Comparison of ENCODE assay signal across 14 cellular contexts in genomic region chr6:52337633-52338290, GRCh38. TPM values are rescaled to one million over a fixed set of nuclear protein-coding genes. Genes with fewer than 3 reads are reported as not detected.
DNase-seq lines count a peak whose midpoint lies in the region; ATAC-seq and TF ChIP-seq lines count a peak whose summit lies in the region.
"Had no signal": no experiment of that assay in that cellular context is flagged by ENCODE, and none has a peak within 500 bp of the region (broad histone marks: within the 10 kb centered on the region; RNA-seq: fewer than 3 reads in every experiment).

No MANE protein-coding gene starts in this region.

- H4K20me1 ChIP-seq in OCI-LY3 (ENCODE audit: insufficient read depth, low read length): no peaks in the 10 kb centered on the region

- H3K9me3 Mint-ChIP-seq in activated T-cell treated with anti-CD3 and anti-CD28 coated beads, Interleukin-2, amount 50 U/mL, for 72 hours: no peaks in the 10 kb centered on the region
- H3K9me3 Mint-ChIP-seq in activated T-cell treated with anti-CD3 and anti-CD28 coated beads, Interleukin-2, amount 50 U/mL, for 24 hours: no peaks in the 10 kb centered on the region
- H3K9me3 Mint-ChIP-seq in stimulated activated effector memory CD8-positive, alpha-beta T cell treated with anti-CD3 and anti-CD28 coated beads, Interleukin-12 subunit alpha, Interleukin-12 subunit beta, amount 100 ng/mL, for 72 hours: no peaks in the 10 kb centered on the region
- H3K9me3 Mint-ChIP-seq: T-helper 1 cell treated with Interleukin-12 subunit alpha and Interleukin-12 subunit beta and Interleukin-4 antibody, amounts not matched to agents 30 μg/mL and 1 μg/mL, for 36 hours had no signal

- no peak overlapping the region for H3K9ac ChIP-seq in OCI-LY3 (ENCODE audit: low read length)

- peak overlapping the region; percentile 75 for H2AFZ ChIP-seq in OCI-LY3 (ENCODE audit: low read depth, low read length)

- no peak for TF ChIP-seq CTCF in OCI-LY3 (IDR thresholded peaks at IDR 0.05; ENCODE audit: low read depth, low read length)

- peak overlapping the region; percentile 41 for H3K27ac Mint-ChIP-seq in activated T-cell treated with anti-CD3 and anti-CD28 coated beads, Interleukin-2, amount 50 U/mL, for 72 hours
- no peak overlapping the region for H3K27ac Mint-ChIP-seq in activated T-cell treated with anti-CD3 and anti-CD28 coated beads, Interleukin-2, amount 50 U/mL, for 24 hours
- H3K27ac Mint-ChIP-seq in stimulated activated effector memory CD8-positive, alpha-beta T cell treated with anti-CD3 and anti-CD28 coated beads, Interleukin-12 subunit alpha, Interleukin-12 subunit beta, amount 100 ng/mL, for 72 hours: no peak overlapping the region
- H3K27ac Mint-ChIP-seq: T-helper 1 cell treated with Interleukin-12 subunit alpha and Interleukin-12 subunit beta and Interleukin-4 antibody, amounts not matched to agents 30 μg/mL and 1 μg/mL, for 36 hours had no signal

- no peaks in the 10 kb centered on the region for H3K27me3 ChIP-seq in OCI-LY3 (ENCODE audit: low read depth, low read length)
- H3K27me3 ChIP-seq: spleen had no signal

- peak overlapping the region; percentile 33 for H3K4me2 ChIP-seq in OCI-LY3 (ENCODE audit: low read length)
- H3K4me2 ChIP-seq: A549 had no signal

- no peaks in the 10 kb centered on the region for H3K27me3 Mint-ChIP-seq in activated T-cell treated with anti-CD3 and anti-CD28 coated beads, Interleukin-2, amount 50 U/mL, for 72 hours (ENCODE audit: low read depth)
- no peaks in the 10 kb centered on the region for H3K27me3 Mint-ChIP-seq in activated T-cell treated with anti-CD3 and anti-CD28 coated beads, Interleukin-2, amount 50 U/mL, for 24 hours

- H3K4me1 ChIP-seq in OCI-LY3 (ENCODE audit: low read length): peaks cover 30% of the 10 kb centered on the region

- peak in 1 of 2 donors; percentile 6 for DNase-seq in activated T-cell treated with anti-CD3 and anti-CD28 coated beads, Interleukin-2, amount 50 U/mL, for 72 hours
- no peak for DNase-seq in activated T-cell treated with anti-CD3 and anti-CD28 coated beads, Interleukin-2, amount 50 U/mL, for 24 hours
- DNase-seq in stimulated activated effector memory CD8-positive, alpha-beta T cell treated with anti-CD3 and anti-CD28 coated beads, Interleukin-12 subunit alpha, Interleukin-12 subunit beta, amount 100 ng/mL, for 72 hours (ENCODE audit: low spot score in 2 of 2): no peak
- no peak for DNase-seq in NCI-H187 (lab: John Stamatoyannopoulos, UW)
- no peak for DNase-seq in SIG-M5 (lab: John Stamatoyannopoulos, UW)
- no peak for DNase-seq in C1 segment of cervical spinal cord (lab: John Stamatoyannopoulos, UW)
- DNase-seq: activated T-cell treated with anti-CD3 and anti-CD28 coated beads, Interleukin-2, amount 50 U/mL, for 48 hours; NCI-H446 treated with DMSO at 0.1 percent for 48 hours; spleen had no signal

- no peaks in the 10 kb centered on the region for H3K9me3 ChIP-seq in OCI-LY3 (ENCODE audit: insufficient read depth, low read length)
- H3K9me3 ChIP-seq: A549, HAP-1, spleen had no signal

- ATAC-seq in activated T-cell treated with anti-CD3 and anti-CD28 coated beads, Interleukin-2, amount 50 U/mL, for 72 hours (replicated peaks in 1 of 2): peak; percentile 72 to 76
- ATAC-seq in HG02623 (IDR thresholded peaks at IDR 0.05; ENCODE audit: unreplicated experiment): peak; percentile 59
- peak; percentile 83 for ATAC-seq in stimulated activated effector memory CD8-positive, alpha-beta T cell treated with anti-CD3 and anti-CD28 coated beads, Interleukin-12 subunit alpha, Interleukin-12 subunit beta, amount 100 ng/mL, for 72 hours
- ATAC-seq: A549 had no signal

- H3K4me3 ChIP-seq in OCI-LY3 (ENCODE audit: low read length): no peak overlapping the region
- H3K4me3 ChIP-seq: A549, HAP-1, spleen had no signal

- H3K4me3 Mint-ChIP-seq in activated T-cell treated with anti-CD3 and anti-CD28 coated beads, Interleukin-2, amount 50 U/mL, for 72 hours: peak overlapping the region in 1 of 2 donors; percentile 45
- no peak overlapping the region for H3K4me3 Mint-ChIP-seq in activated T-cell treated with anti-CD3 and anti-CD28 coated beads, Interleukin-2, amount 50 U/mL, for 24 hours
- no peak overlapping the region for H3K4me3 Mint-ChIP-seq in stimulated activated effector memory CD8-positive, alpha-beta T cell treated with anti-CD3 and anti-CD28 coated beads, Interleukin-12 subunit alpha, Interleukin-12 subunit beta, amount 100 ng/mL, for 72 hours
- H3K4me3 Mint-ChIP-seq: T-helper 1 cell treated with Interleukin-12 subunit alpha and Interleukin-12 subunit beta and Interleukin-4 antibody, amounts not matched to agents 30 μg/mL and 1 μg/mL, for 36 hours had no signal

- no peaks in the 10 kb centered on the region for H3K36me3 Mint-ChIP-seq in activated T-cell treated with anti-CD3 and anti-CD28 coated beads, Interleukin-2, amount 50 U/mL, for 72 hours (ENCODE audit: insufficient read depth in 2 of 2)
- no peaks in the 10 kb centered on the region for H3K36me3 Mint-ChIP-seq in activated T-cell treated with anti-CD3 and anti-CD28 coated beads, Interleukin-2, amount 50 U/mL, for 24 hours (ENCODE audit: low read depth)
- no peaks in the 10 kb centered on the region for H3K36me3 Mint-ChIP-seq in stimulated activated effector memory CD8-positive, alpha-beta T cell treated with anti-CD3 and anti-CD28 coated beads, Interleukin-12 subunit alpha, Interleukin-12 subunit beta, amount 100 ng/mL, for 72 hours

- no peaks in the 10 kb centered on the region for H3K79me2 ChIP-seq in OCI-LY3 (ENCODE audit: low read length)

- no peak overlapping the region for H3K27ac ChIP-seq in OCI-LY3 (ENCODE audit: low read length)
- H3K27ac ChIP-seq: A549, spleen had no signal

- H3K4me1 Mint-ChIP-seq in activated T-cell treated with anti-CD3 and anti-CD28 coated beads, Interleukin-2, amount 50 U/mL, for 72 hours (ENCODE audit: low read depth): peaks cover 66% of the 10 kb centered on the region
- peaks cover 65% of the 10 kb centered on the region for H3K4me1 Mint-ChIP-seq in activated T-cell treated with anti-CD3 and anti-CD28 coated beads, Interleukin-2, amount 50 U/mL, for 24 hours (ENCODE audit: low read depth)
- H3K4me1 Mint-ChIP-seq in stimulated activated effector memory CD8-positive, alpha-beta T cell treated with anti-CD3 and anti-CD28 coated beads, Interleukin-12 subunit alpha, Interleukin-12 subunit beta, amount 100 ng/mL, for 72 hours: peaks cover 62% of the 10 kb centered on the region

- H3K36me3 ChIP-seq in OCI-LY3 (replicated peaks; ENCODE audit: low read depth, low read length): no peaks in the 10 kb centered on the region
- H3K36me3 ChIP-seq: HAP-1, spleen had no signal

RNA-seq across cellular contexts. Expression of gene PAQR8, which starts 24.2 kb away (rescaled TPM):
- total RNA-seq in activated T-cell treated with anti-CD3 and anti-CD28 coated beads, Interleukin-2, amount 50 U/mL, for 72 hours: 10 to 100 TPM; 14.6 to 21.0 TPM

RNA-seq across cellular contexts. Expression of gene MCM3, which starts 53.2 kb away (rescaled TPM):
- 100 to 1,000 TPM; 184 to 238 TPM for total RNA-seq in activated T-cell treated with anti-CD3 and anti-CD28 coated beads, Interleukin-2, amount 50 U/mL, for 72 hours
